Comparison of ENCODE assay signal across 8 cellular contexts in genomic region chr11:9265211-9266131, GRCh38. TPM values are rescaled to one million over a fixed set of nuclear protein-coding genes. Genes with fewer than 3 reads are reported as not detected.
DNase-seq lines count a peak whose midpoint lies in the region; ATAC-seq, FAIRE-seq and TF ChIP-seq lines count a peak whose summit lies in the region.

TSS of gene DENND5A (minus strand) at chr11:9265350. CDS start at chr11:9265069, 281 bp downstream.

- H3K27me3 ChIP-seq in keratinocyte (ENCODE audit: control insufficient read depth, extremely low read depth, insufficient read depth, low read length) (no peaks in the 10 kb centered on the region), spleen (replicated peaks in 1 of 7) (peaks cover 0 to 9% (median 0%) of the 10 kb centered on the region in 7 donors)

- TF ChIP-seq CTCF in activated B cell treated with CpG ODN at 0.5 μM for 24 hours (IDR thresholded peaks at IDR 0.05): no peak
- TF ChIP-seq CTCF in keratinocyte (optimal IDR thresholded peaks at IDR 0.05 in 1 of 3, IDR thresholded peaks at IDR 0.05 in 1 of 3, conservative IDR thresholded peaks at IDR 0.05 in 1 of 3; ENCODE audit: extremely low read depth in 1 of 3, insufficient read depth in 2 of 3, low read length in 3 of 3): peak in 1 of 3 experiments; percentile 28
- TF ChIP-seq CTCF in spleen (IDR thresholded peaks at IDR 0.05 in 8 of 11, conservative IDR thresholded peaks at IDR 0.05 in 3 of 11): no peak

- H3K9me3 ChIP-seq in keratinocyte (ENCODE audit: control insufficient read depth, low read depth, low read length): no peaks in the 10 kb centered on the region
- no peaks in the 10 kb centered on the region for H3K9me3 ChIP-seq in spleen

- peak within 1 kb of the TSS; percentile 94 for H3K4me3 Mint-ChIP-seq in activated B cell treated with CpG ODN at 0.5 μM for 24 hours

- no peaks in the 10 kb centered on the region for H3K9me3 Mint-ChIP-seq in activated B cell treated with CpG ODN at 0.5 μM for 24 hours

- H3K4me1 Mint-ChIP-seq in activated B cell treated with CpG ODN at 0.5 μM for 24 hours: peaks cover 37% of the 10 kb centered on the region

- TF ChIP-seq POLR2A in spleen (IDR thresholded peaks at IDR 0.05): peak; percentile 18 to 60 (median 46)

- peak; percentile 65 for DNase-seq in GDM1 (lab: John Stamatoyannopoulos, UW)
- DNase-seq in NCI-H2196 (lab: John Stamatoyannopoulos, UW; ENCODE audit: unreplicated experiment): peak; percentile 86
- DNase-seq in activated B cell treated with CpG ODN at 0.5 μM for 24 hours: peak; percentile 54
- peak; percentile 85 for DNase-seq in cerebellar cortex (ENCODE audit: low spot score)
- DNase-seq in keratinocyte (ENCODE audit: low read depth, low spot score): peak; percentile 17
- DNase-seq in spleen: peak; percentile 94

- H3K36me3 ChIP-seq in keratinocyte (ENCODE audit: control insufficient read depth in 2 of 2, extremely low read depth in 1 of 2, insufficient read depth in 2 of 2, low read length in 2 of 2): no peaks in the 10 kb centered on the region
- H3K36me3 ChIP-seq in spleen: no peaks in the 10 kb centered on the region

- H3K9me1 ChIP-seq in keratinocyte (ENCODE audit: control insufficient read depth, extremely low read depth, insufficient read depth, low read length): no peaks in the 10 kb centered on the region

- no peak for FAIRE-seq in keratinocyte (lab: Jason Lieb, UNC)

- H3K4me2 ChIP-seq in keratinocyte (ENCODE audit: control insufficient read depth, extremely low read depth, insufficient read depth, low read depth, low read length): peak within 1 kb of the TSS; percentile 93

- H3K79me2 ChIP-seq in keratinocyte (ENCODE audit: control insufficient read depth, insufficient read depth, low read length): peaks cover 30% of the 10 kb centered on the region

- peak within 1 kb of the TSS; percentile 89 for H2AFZ ChIP-seq in keratinocyte (ENCODE audit: control insufficient read depth, low read length)

- peak; percentile 46 for ATAC-seq in HG02852 (IDR thresholded peaks at IDR 0.05; ENCODE audit: unreplicated experiment)
- peak; percentile 61 for ATAC-seq in activated B cell treated with CpG ODN at 0.5 μM for 24 hours (ENCODE audit: low read depth)
- no peak for ATAC-seq in GM18870 (IDR thresholded peaks at IDR 0.05; ENCODE audit: unreplicated experiment)

- dilution Hi-C loops in keratinocyte (cut with MboI; ENCODE audit: extremely low pct_ligation_motif_present, low sequenced_read_pairs): no loop called here

- peaks cover 6% of the 10 kb centered on the region for H3K36me3 Mint-ChIP-seq in activated B cell treated with CpG ODN at 0.5 μM for 24 hours (ENCODE audit: low read depth)

- H3K27me3 Mint-ChIP-seq in activated B cell treated with CpG ODN at 0.5 μM for 24 hours: no peaks in the 10 kb centered on the region

- H3K4me1 ChIP-seq in keratinocyte (ENCODE audit: control insufficient read depth, extremely low read depth, insufficient read depth, low read length): peaks cover 5% of the 10 kb centered on the region
- H3K4me1 ChIP-seq in spleen: peaks cover 14 to 46% (median 29%) of the 10 kb centered on the region in 6 donors

- H4K20me1 ChIP-seq in keratinocyte (ENCODE audit: control insufficient read depth, extremely low read depth, insufficient read depth, low read length): no peaks in the 10 kb centered on the region

- intact Hi-C loops in activated B cell treated with CpG ODN at 0.5 μM for 24 hours (cut with micrococcal nuclease): loop anchor here (1.0 kb wide), 1 partner anchor 119 kb away; the partner anchor contains the start of gene IPO7
- intact Hi-C loops in spleen (cut with DNase I; ENCODE audit: low total_unique reads): no loop called here

- CTCF ChIA-PET in activated B cell treated with CpG ODN at 0.5 μM for 24 hours (lab: Charles Lee): no interaction called here

- peak within 1 kb of the TSS; percentile 85 for H3K9ac ChIP-seq in keratinocyte (ENCODE audit: control insufficient read depth, extremely low read depth, insufficient read depth, low read length)

- H3K4me3 ChIP-seq in keratinocyte (ENCODE audit: control insufficient read depth in 2 of 3, extremely low read depth in 1 of 3, insufficient read depth in 2 of 3, low read depth in 1 of 3, low read length in 3 of 3) (peak within 1 kb of the TSS; percentile 81 to 95 (median 88)), spleen (peak within 1 kb of the TSS; percentile 62 to 92 (median 68))

- H3K27ac ChIP-seq in keratinocyte (ENCODE audit: control insufficient read depth, insufficient read depth, low read length): peak within 1 kb of the TSS; percentile 71
- H3K27ac ChIP-seq in spleen: peak within 1 kb of the TSS; percentile 82 to 100 (median 98)

- H3K27ac Mint-ChIP-seq in activated B cell treated with CpG ODN at 0.5 μM for 24 hours: peak within 1 kb of the TSS; percentile 93

- POLR2A ChIA-PET in activated B cell treated with CpG ODN at 0.5 μM for 24 hours (lab: Charles Lee): interaction anchor here (1.0 to 2.7 kb wide), 4 partner anchors 8 to 195 kb away, joined by 3 to 16 read pairs (median 8); partner anchors contain the start of genes TMEM41B and ZNF143

- 10 to 31% (median 14%) methylated on average over 20 to 63 of the region's 63 CpGs for whole genome bisulfite sequencing in spleen, 5 donors

RNA-seq across cellular contexts. Expression of gene DENND5A, which starts in this region (rescaled TPM):
- total RNA-seq in activated B cell treated with CpG ODN at 0.5 μM for 24 hours: 23.2 and 24.4 TPM in 2 replicates
- polyA plus RNA-seq in keratinocyte: 44.6 to 62.9 TPM (median 49.1 TPM) in 3 replicates
- polyA plus RNA-seq in keratinocyte (2011; ENCODE audit: low read depth): 20.4 TPM
- 53.0 and 57.8 TPM in 2 replicates for polyA plus RNA-seq in keratinocyte (2011; cell fraction: cytosol; rRNA removed)
- 69.7 and 79.0 TPM in 2 replicates for polyA plus RNA-seq in keratinocyte (2011; cell fraction: nucleus; rRNA removed)
- 16.1 and 26.2 TPM in 2 replicates for polyA plus RNA-seq in keratinocyte (2012; ENCODE audit: low replicate concordance)
- 136 to 168 TPM (median 137 TPM) in 3 replicates for polyA minus RNA-seq in keratinocyte
- polyA minus RNA-seq in keratinocyte (2011; cell fraction: cytosol; rRNA and poly(A)+ RNA removed): 51.2 TPM
- polyA minus RNA-seq in keratinocyte (2011; cell fraction: nucleus; rRNA and poly(A)+ RNA removed): 54.7 and 105 TPM in 2 replicates
- 100 to 1,000 TPM; 105 to 157 (median 112) TPM for total RNA-seq in spleen
- 10 to 100 TPM; 20.8 to 33.8 (median 25.1) TPM for polyA plus RNA-seq in spleen

Comparison
In these comparisons a context has a peak if more than half of its experiments do, and no peak if none do; other contexts are left out.
1. DNase-seq: peak in every context shown above with its lines; median percentile 94 in spleen; 86 in NCI-H2196; 85 in cerebellar cortex; 65 in GDM1; 54 in activated B cell treated with CpG ODN at 0.5 μM for 24 hours; 17 in keratinocyte.